Comparison of ENCODE assay signal across 1 cellular context in the genomic region with DNA sequence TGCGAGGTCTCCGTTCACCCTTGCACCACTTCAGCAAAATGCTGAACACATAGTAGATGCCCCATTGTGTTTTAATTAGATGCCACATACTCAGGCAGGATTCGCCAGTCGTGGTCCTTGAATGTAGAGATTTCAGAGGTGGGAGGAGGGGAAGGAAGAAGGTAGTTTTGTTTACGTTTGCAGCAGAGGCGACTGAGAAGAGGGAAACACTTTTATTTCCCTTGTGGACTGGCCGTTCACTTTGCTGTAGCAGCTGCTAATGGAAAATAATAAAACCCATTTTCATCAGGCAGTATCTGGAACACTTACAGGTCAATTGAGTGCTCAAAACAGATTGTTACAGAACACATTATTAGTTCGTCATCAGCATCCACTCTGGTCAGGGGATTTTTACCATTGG.
TF ChIP-seq lines count a peak whose summit lies in the region.

No MANE protein-coding gene starts in this region.

TF ChIP-seq in endothelial cell of umbilical vein, 7 proteins besides CTCF, POLR2A, EP300 and RAD21:
- TF ChIP-seq, protein P1, sequence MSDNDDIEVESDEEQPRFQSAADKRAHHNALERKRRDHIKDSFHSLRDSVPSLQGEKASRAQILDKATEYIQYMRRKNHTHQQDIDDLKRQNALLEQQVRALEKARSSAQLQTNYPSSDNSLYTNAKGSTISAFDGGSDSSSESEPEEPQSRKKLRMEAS (IDR thresholded peaks at IDR 0.05; ENCODE audit: insufficient read depth, insufficient read length): no peak
- no peak for TF ChIP-seq EZH2 (IDR thresholded peaks at IDR 0.05; ENCODE audit: borderline replicate concordance, low read depth, low read length, severe bottlenecking)
- no peak for TF ChIP-seq FOS (IDR thresholded peaks at IDR 0.05; ENCODE audit: borderline replicate concordance, insufficient read depth, low read length)
- TF ChIP-seq GATA2 (IDR thresholded peaks at IDR 0.05; ENCODE audit: insufficient read depth, insufficient read length, low read depth, low read length): no peak
- TF ChIP-seq MYC (IDR thresholded peaks at IDR 0.05; ENCODE audit: low read depth, low read length): no peak
- TF ChIP-seq JUN (IDR thresholded peaks at IDR 0.05; ENCODE audit: borderline replicate concordance, insufficient read depth, insufficient read length, low read depth): no peak
- no peak for TF ChIP-seq POLR2AphosphoS5 (IDR thresholded peaks at IDR 0.05; ENCODE audit: insufficient read depth, low read depth, low read length)
TF ChIP-seq in endothelial cell of umbilical vein: peak in this region for 0.
